Comparison of ENCODE assay signal across 14 cellular contexts in the genomic region with DNA sequence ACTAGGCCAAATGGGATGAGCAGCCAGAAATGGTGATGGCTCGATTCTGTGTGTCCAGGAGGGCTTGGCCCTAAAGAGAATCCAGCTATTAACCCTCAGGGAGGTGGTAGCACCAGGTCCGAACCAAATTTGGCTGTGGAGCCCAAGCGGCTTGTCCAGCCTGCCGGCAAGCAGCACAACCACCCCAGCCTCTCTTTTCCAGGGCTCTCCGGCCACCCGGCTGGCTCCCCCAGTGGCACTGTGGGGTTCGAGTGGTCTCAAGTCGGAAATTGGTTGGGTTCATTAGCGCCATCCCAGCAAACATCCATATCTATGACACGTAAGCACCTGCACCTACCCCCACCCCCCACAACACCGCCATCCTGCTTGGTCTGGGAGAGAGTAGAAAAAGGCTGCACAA. TPM values are rescaled to one million over a fixed set of nuclear protein-coding genes. Genes with fewer than 3 reads are reported as not detected.
DNase-seq lines count a peak whose midpoint lies in the region; ATAC-seq and TF ChIP-seq lines count a peak whose summit lies in the region.
"Had no signal": no experiment of that assay in that cellular context is flagged by ENCODE, and none has a peak within 500 bp of the region (broad histone marks: within the 10 kb centered on the region; RNA-seq: fewer than 3 reads in every experiment).

No MANE protein-coding gene starts in this region.

- H3K4me1 ChIP-seq in right atrium auricular region (peaks cover 0 to 48% of the 10 kb centered on the region in 2 donors), heart left ventricle (peaks cover 10 to 50% (median 30%) of the 10 kb centered on the region in 12 donors), endodermal cell (ENCODE audit: control insufficient read depth, insufficient read depth, low read length) (no peaks in the 10 kb centered on the region), sigmoid colon (peaks cover 0 to 46% (median 40%) of the 10 kb centered on the region in 4 donors), vagina (peaks cover 47% of the 10 kb centered on the region)

- no peak for TF ChIP-seq EP300 in sigmoid colon (IDR thresholded peaks at IDR 0.05)

- WGBS in heart left ventricle, 4 donors = 88 to 95% (median 93%) methylated on average over 11 of the region's 11 CpGs
- WGBS in endodermal cell (ENCODE audit: insufficient coverage in 1 of 2, insufficient read length in 1 of 2), 2 experiments = 97 to 100% methylated on average over 2 to 10 of the region's 11 CpGs
- WGBS in sigmoid colon, 2 donors = 95 to 96% methylated on average over 11 of the region's 11 CpGs

- intact Hi-C loops in heart left ventricle (cut with DNase I) = loop anchor here (2.0 to 10.0 kb wide), 10 partner anchors 35 to 322 kb away; partner anchors contain the start of genes PLCD3 (in 6 of the 10), GFAP (in 2 of the 10) and NMT1 (in 2 of the 10)
- intact Hi-C loops in sigmoid colon (cut with DNase I) = no loop called here
- intact Hi-C loops in vagina (cut with DNase I) = loop anchor here (5.0 kb wide), 1 partner anchor 45 kb away; the partner anchor contains the start of gene DCAKD

- H3K9ac ChIP-seq in endodermal cell (ENCODE audit: extremely low read depth, low read length, poor library complexity, severe bottlenecking) = no peak overlapping the region

- no peak for ATAC-seq in heart left ventricle
- no peak for ATAC-seq in activated CD4-positive, CD25-positive, alpha-beta regulatory T cell treated with anti-CD3 and anti-CD28 coated beads, Interleukin-2, amount 50 U/mL, for 24 hours
- ATAC-seq: Panc1 had no signal

- no peaks in the 10 kb centered on the region for H3K9me3 ChIP-seq in right atrium auricular region
- H3K9me3 ChIP-seq in heart left ventricle = no peaks in the 10 kb centered on the region
- no peaks in the 10 kb centered on the region for H3K9me3 ChIP-seq in endodermal cell (ENCODE audit: control insufficient read depth, low read length)
- H3K9me3 ChIP-seq in sigmoid colon = no peaks in the 10 kb centered on the region
- H3K9me3 ChIP-seq in vagina = no peaks in the 10 kb centered on the region

- no peaks in the 10 kb centered on the region for H3K4me1 Mint-ChIP-seq in endodermal cell

- no peak for TF ChIP-seq CTCF in right atrium auricular region (IDR thresholded peaks at IDR 0.05)
- no peak for TF ChIP-seq CTCF in heart left ventricle (IDR thresholded peaks at IDR 0.05)
- TF ChIP-seq CTCF in endodermal cell (conservative IDR thresholded peaks at IDR 0.05) = no peak
- no peak for TF ChIP-seq CTCF in sigmoid colon (IDR thresholded peaks at IDR 0.05)
- no peak for TF ChIP-seq CTCF in vagina (IDR thresholded peaks at IDR 0.05)

- H3K27me3 ChIP-seq in right atrium auricular region (no peaks in the 10 kb centered on the region), heart left ventricle (no peaks in the 10 kb centered on the region), endodermal cell (ENCODE audit: control insufficient read depth, insufficient read depth, low read length, poor library complexity, severe bottlenecking) (no peaks in the 10 kb centered on the region), sigmoid colon (no peaks in the 10 kb centered on the region), vagina (no peaks in the 10 kb centered on the region)

- no peak overlapping the region for H3K27ac Mint-ChIP-seq in endodermal cell

- H3K4me3 ChIP-seq in right atrium auricular region = no peak overlapping the region
- H3K4me3 ChIP-seq in heart left ventricle = no peak overlapping the region
- no peak overlapping the region for H3K4me3 ChIP-seq in endodermal cell (ENCODE audit: low read length)
- no peak overlapping the region for H3K4me3 ChIP-seq in sigmoid colon
- no peak overlapping the region for H3K4me3 ChIP-seq in vagina

- H3K27ac ChIP-seq in right atrium auricular region (peak overlapping the region; percentile 28 to 55), heart left ventricle (peak overlapping the region in 2 of 12 donors; percentile 30 to 52), endodermal cell (ENCODE audit: low read depth, low read length) (no peak overlapping the region), sigmoid colon (peak overlapping the region in 3 of 4 donors; percentile 79 to 95 (median 87)), vagina (peak overlapping the region; percentile 41)
- H3K27ac ChIP-seq: C4-2B had no signal

- no peak for DNase-seq in right atrium auricular region (ENCODE audit: low spot score)
- DNase-seq in heart left ventricle = no peak
- peak; percentile 39 for DNase-seq in endodermal cell
- DNase-seq in sigmoid colon = no peak
- no peak for DNase-seq in vagina (ENCODE audit: extremely low spot score in 2 of 2)
- DNase-seq in NCI-H2196 treated with DMSO at 0.1 percent for 48 hours (lab: John Stamatoyannopoulos, UW; ENCODE audit: unreplicated experiment) = no peak
- DNase-seq in GF-D8 (lab: John Stamatoyannopoulos, UW) = no peak
- DNase-seq: NCI-H1105 treated with DMSO at 0.1 percent for 48 hours, NCI-H187, NCI-H446 treated with DMSO at 0.1 percent for 48 hours, NCI-H748 treated with DMSO at 0.1 percent for 48 hours had no signal

- H3K27me3 Mint-ChIP-seq in endodermal cell (ENCODE audit: insufficient read depth) = no peaks in the 10 kb centered on the region

- no peak overlapping the region for H3K4me3 Mint-ChIP-seq in endodermal cell

- H3K9me3 Mint-ChIP-seq in endodermal cell = no peaks in the 10 kb centered on the region

- peaks cover 74% of the 10 kb centered on the region for H3K36me3 Mint-ChIP-seq in endodermal cell (ENCODE audit: low read depth)

- TF ChIP-seq POLR2A in heart left ventricle (IDR thresholded peaks at IDR 0.05) (no peak), sigmoid colon (IDR thresholded peaks at IDR 0.05) (no peak), vagina (IDR thresholded peaks at IDR 0.05) (no peak)

- H3K36me3 ChIP-seq in right atrium auricular region (peaks cover 74% of the 10 kb centered on the region), heart left ventricle (peaks cover 0 to 99% (median 85%) of the 10 kb centered on the region in 9 donors), endodermal cell (ENCODE audit: control insufficient read depth, insufficient read depth, low read length) (peaks cover 68% of the 10 kb centered on the region), sigmoid colon (peaks cover 32 to 64% (median 43%) of the 10 kb centered on the region in 4 donors), vagina (peaks cover 0 to 52% of the 10 kb centered on the region in 2 donors)

RNA-seq across cellular contexts. Expression of gene PLCD3, which starts 35.4 kb away (rescaled TPM):
- total RNA-seq in right atrium auricular region = 100 to 1,000 TPM; 102 to 156 TPM
- total RNA-seq in heart left ventricle = 100 to 1,000 TPM; 102 to 207 (median 123) TPM
- polyA plus RNA-seq in heart left ventricle = 100 to 1,000 TPM in 1 of 2 donors, 10 to 100 TPM in 1; 92.8 to 105 TPM
- 10 to 100 TPM; 34.8 to 42.9 TPM for total RNA-seq in endodermal cell
- polyA plus RNA-seq in endodermal cell (2013, experiment 1 of 2) = 16.1 TPM
- polyA plus RNA-seq in endodermal cell (2013, experiment 2 of 2) = 20.9 TPM
- 10 to 100 TPM; 27.4 to 45.7 (median 33.9) TPM for total RNA-seq in sigmoid colon
- 100 to 1,000 TPM; 114 to 274 (median 137) TPM for polyA plus RNA-seq in sigmoid colon
- 34.1 TPM for total RNA-seq in vagina

RNA-seq across cellular contexts. Expression of gene NMT1, which starts 35.8 kb away (rescaled TPM):
- total RNA-seq in right atrium auricular region = 10 to 100 TPM; 44.6 to 52.7 TPM
- total RNA-seq in heart left ventricle = 100 to 1,000 TPM in 2 of 9 donors, 10 to 100 TPM in 7; 61.0 to 114 (median 70.8) TPM
- polyA plus RNA-seq in heart left ventricle = 10 to 100 TPM; 36.8 to 52.7 TPM
- total RNA-seq in endodermal cell = 100 to 1,000 TPM; 122 to 136 TPM
- 112 TPM for polyA plus RNA-seq in endodermal cell (2013, experiment 1 of 2)
- polyA plus RNA-seq in endodermal cell (2013, experiment 2 of 2) = 98.6 TPM
- total RNA-seq in sigmoid colon = 10 to 100 TPM; 41.0 to 59.2 (median 55.6) TPM
- polyA plus RNA-seq in sigmoid colon = 10 to 100 TPM; 13.2 to 38.4 (median 15.3) TPM
- 49.4 TPM for total RNA-seq in vagina

RNA-seq across cellular contexts. Expression of gene ACBD4, which starts 38.6 kb away (rescaled TPM):
- total RNA-seq in right atrium auricular region (1 to 10 TPM; 9.0 to 9.4 TPM), heart left ventricle (1 to 10 TPM; 4.1 to 9.8 (median 6.3) TPM), endodermal cell (10 to 100 TPM; 17.4 to 19.5 TPM), sigmoid colon (10 to 100 TPM; 20.0 to 24.9 (median 21.9) TPM), vagina (18.9 TPM)
- polyA plus RNA-seq in heart left ventricle (1 to 10 TPM; 3.3 to 8.8 TPM), sigmoid colon (10 to 100 TPM; 13.2 to 36.5 (median 20.1) TPM)
- polyA plus RNA-seq in endodermal cell (2013, experiment 1 of 2) = 6.8 TPM
- polyA plus RNA-seq in endodermal cell (2013, experiment 2 of 2) = 6.0 TPM

RNA-seq across cellular contexts. Expression of gene DCAKD, which starts 45.5 kb away (rescaled TPM):
- 10 to 100 TPM; 37.3 to 46.1 TPM for total RNA-seq in right atrium auricular region
- total RNA-seq in heart left ventricle = 10 to 100 TPM; 24.7 to 60.9 (median 33.9) TPM
- 10 to 100 TPM; 15.3 to 24.8 TPM for polyA plus RNA-seq in heart left ventricle
- 10 to 100 TPM; 54.5 to 69.4 TPM for total RNA-seq in endodermal cell
- polyA plus RNA-seq in endodermal cell (2013, experiment 1 of 2) = 53.1 TPM
- polyA plus RNA-seq in endodermal cell (2013, experiment 2 of 2) = 55.4 TPM
- total RNA-seq in sigmoid colon = 10 to 100 TPM; 25.2 to 46.0 (median 31.9) TPM
- polyA plus RNA-seq in sigmoid colon = 10 to 100 TPM in 1 of 3 donors, 1 to 10 TPM in 2; 5.1 to 14.7 (median 7.8) TPM
- total RNA-seq in vagina = 54.5 TPM

RNA-seq across cellular contexts. Expression of gene HEXIM1, which starts 51.3 kb away (rescaled TPM):
- total RNA-seq in right atrium auricular region = 10 to 100 TPM; 16.4 to 31.1 TPM
- 10 to 100 TPM; 14.4 to 28.7 (median 22.5) TPM for total RNA-seq in heart left ventricle
- 10 to 100 TPM; 11.9 to 12.4 TPM for polyA plus RNA-seq in heart left ventricle
- total RNA-seq in endodermal cell = 10 to 100 TPM; 37.0 to 39.2 TPM
- polyA plus RNA-seq in endodermal cell (2013, experiment 1 of 2) = 20.1 TPM
- polyA plus RNA-seq in endodermal cell (2013, experiment 2 of 2) = 19.4 TPM
- 10 to 100 TPM; 41.0 to 60.9 (median 49.4) TPM for total RNA-seq in sigmoid colon
- polyA plus RNA-seq in sigmoid colon = 10 to 100 TPM; 21.6 to 38.8 (median 24.7) TPM
- 27.5 TPM for total RNA-seq in vagina
